In the genomic region with DNA sequence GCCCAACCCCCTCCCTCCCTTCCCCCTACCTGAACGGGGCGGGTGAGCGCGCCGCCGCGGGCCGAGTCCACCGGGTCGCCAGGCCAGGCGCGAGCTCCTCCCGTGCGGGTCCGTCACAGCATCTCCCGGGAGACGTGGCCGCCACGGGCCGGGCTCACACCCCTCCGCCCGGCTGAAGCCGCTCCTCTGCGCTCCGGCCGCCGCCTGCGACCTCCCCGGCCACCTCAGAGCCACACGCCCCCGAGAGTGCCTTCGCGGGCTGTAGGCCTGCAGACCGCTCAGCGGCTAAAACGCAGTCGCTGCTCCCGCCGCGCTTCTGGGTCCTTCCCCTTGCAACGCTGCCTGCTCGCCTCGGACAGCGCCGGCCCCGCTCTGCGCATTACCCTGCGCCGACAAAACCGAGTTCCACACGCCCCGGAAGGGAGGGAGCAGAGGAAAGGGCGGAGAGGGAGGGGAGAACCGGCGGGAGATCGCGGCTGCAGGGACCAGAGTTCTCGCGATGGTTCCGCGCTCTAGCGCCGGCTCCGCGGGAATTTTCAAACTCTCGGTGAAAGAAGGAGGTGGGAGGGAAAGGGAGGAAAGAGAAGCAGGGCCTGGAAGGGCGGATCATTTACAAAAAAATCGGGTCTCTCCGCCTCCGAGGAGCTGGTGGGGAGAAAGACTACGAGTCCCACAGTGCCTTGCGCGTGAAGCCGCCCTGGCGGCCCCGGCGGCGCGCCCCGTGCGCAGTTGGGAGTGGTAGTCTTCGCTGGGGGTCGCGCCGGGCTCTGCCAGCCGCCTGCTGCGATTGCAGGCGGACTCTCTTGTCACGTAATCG, we compare ENCODE assay signal across 1 cellular context.
TF ChIP-seq lines count a peak whose summit lies in the region.

TSS of gene AHCTF1 (minus strand) at position 400 of the 817 bp plus-strand sequence. CDS start 13,578 bp downstream, outside the sequence.

TF ChIP-seq in HepG2, 621 proteins besides CTCF, POLR2A, EP300 and RAD21 (continued from another document and continues in another):
- TF ChIP-seq, protein P1, sequence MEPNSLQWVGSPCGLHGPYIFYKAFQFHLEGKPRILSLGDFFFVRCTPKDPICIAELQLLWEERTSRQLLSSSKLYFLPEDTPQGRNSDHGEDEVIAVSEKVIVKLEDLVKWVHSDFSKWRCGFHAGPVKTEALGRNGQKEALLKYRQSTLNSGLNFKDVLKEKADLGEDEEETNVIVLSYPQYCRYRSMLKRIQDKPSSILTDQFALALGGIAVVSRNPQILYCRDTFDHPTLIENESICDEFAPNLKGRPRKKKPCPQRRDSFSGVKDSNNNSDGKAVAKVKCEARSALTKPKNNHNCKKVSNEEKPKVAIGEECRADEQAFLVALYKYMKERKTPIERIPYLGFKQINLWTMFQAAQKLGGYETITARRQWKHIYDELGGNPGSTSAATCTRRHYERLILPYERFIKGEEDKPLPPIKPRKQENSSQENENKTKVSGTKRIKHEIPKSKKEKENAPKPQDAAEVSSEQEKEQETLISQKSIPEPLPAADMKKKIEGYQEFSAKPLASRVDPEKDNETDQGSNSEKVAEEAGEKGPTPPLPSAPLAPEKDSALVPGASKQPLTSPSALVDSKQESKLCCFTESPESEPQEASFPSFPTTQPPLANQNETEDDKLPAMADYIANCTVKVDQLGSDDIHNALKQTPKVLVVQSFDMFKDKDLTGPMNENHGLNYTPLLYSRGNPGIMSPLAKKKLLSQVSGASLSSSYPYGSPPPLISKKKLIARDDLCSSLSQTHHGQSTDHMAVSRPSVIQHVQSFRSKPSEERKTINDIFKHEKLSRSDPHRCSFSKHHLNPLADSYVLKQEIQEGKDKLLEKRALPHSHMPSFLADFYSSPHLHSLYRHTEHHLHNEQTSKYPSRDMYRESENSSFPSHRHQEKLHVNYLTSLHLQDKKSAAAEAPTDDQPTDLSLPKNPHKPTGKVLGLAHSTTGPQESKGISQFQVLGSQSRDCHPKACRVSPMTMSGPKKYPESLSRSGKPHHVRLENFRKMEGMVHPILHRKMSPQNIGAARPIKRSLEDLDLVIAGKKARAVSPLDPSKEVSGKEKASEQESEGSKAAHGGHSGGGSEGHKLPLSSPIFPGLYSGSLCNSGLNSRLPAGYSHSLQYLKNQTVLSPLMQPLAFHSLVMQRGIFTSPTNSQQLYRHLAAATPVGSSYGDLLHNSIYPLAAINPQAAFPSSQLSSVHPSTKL (CRISPR knock-in tag; IDR thresholded peaks at IDR 0.05) = peak; percentile 58; the same call in 1 of the 2 replicates
- TF ChIP-seq ZNF563 (CRISPR knock-in tag; IDR thresholded peaks at IDR 0.05) (peak; percentile 71), SNRNP70 (IDR thresholded peaks at IDR 0.05; ENCODE audit: low read depth, low read length) (no peak), ZNF557 (CRISPR knock-in tag; IDR thresholded peaks at IDR 0.05) (0 out of 2 replicates have a peak, but pooled peaks have one; percentile 35), ZNF660 (CRISPR knock-in tag; IDR thresholded peaks at IDR 0.05; ENCODE audit: borderline replicate concordance, low read depth) (no peak), CHD4 (IDR thresholded peaks at IDR 0.05; ENCODE audit: borderline replicate concordance, low read length) (no peak), RXRA (CRISPR knock-in tag; IDR thresholded peaks at IDR 0.05) (0 out of 2 replicates have a peak, but pooled peaks have one; percentile 43), ZNF800 (CRISPR knock-in tag; IDR thresholded peaks at IDR 0.05) (no peak), CBX5 (CRISPR knock-in tag; IDR thresholded peaks at IDR 0.05; ENCODE audit: borderline replicate concordance) (peak; percentile 91; the same call in 1 of the 2 replicates), ZNF230 (CRISPR knock-in tag; IDR thresholded peaks at IDR 0.05) (no peak; the same call in 1 of the 2 replicates), SALL1 (CRISPR knock-in tag; IDR thresholded peaks at IDR 0.05) (peak; percentile 88), ZNF350 (CRISPR knock-in tag; IDR thresholded peaks at IDR 0.05; ENCODE audit: borderline replicate concordance, low read depth) (peak; percentile 83; the same call in 1 of the 2 replicates), NFATC3 (CRISPR knock-in tag; IDR thresholded peaks at IDR 0.05) (no peak; the same call in 1 of the 2 replicates), ZNF766 (CRISPR knock-in tag; IDR thresholded peaks at IDR 0.05; ENCODE audit: borderline replicate concordance) (no peak; the same call in 1 of the 2 replicates), RBFOX2 (IDR thresholded peaks at IDR 0.05; ENCODE audit: low read depth, low read length) (peak; percentile 96), ATM (IDR thresholded peaks at IDR 0.05; ENCODE audit: borderline replicate concordance) (no peak), ZNF274 (CRISPR knock-in tag; IDR thresholded peaks at IDR 0.05) (peak; percentile 87), FOXO4 (CRISPR knock-in tag; conservative IDR thresholded peaks at IDR 0.05) (peak; percentile 98), LRRFIP1 (CRISPR knock-in tag; conservative IDR thresholded peaks at IDR 0.05) (no peak), CENPBD1 (CRISPR knock-in tag; IDR thresholded peaks at IDR 0.05; ENCODE audit: borderline replicate concordance, low read depth) (no peak; the same call in 1 of the 2 replicates), SMAD3 (CRISPR knock-in tag; IDR thresholded peaks at IDR 0.05) (peak; percentile 52; the same call in 1 of the 2 replicates), CHCHD3 (CRISPR knock-in tag; IDR thresholded peaks at IDR 0.05) (no peak), TCF7 (IDR thresholded peaks at IDR 0.05; ENCODE audit: low read depth) (no peak), NFIC (IDR thresholded peaks at IDR 0.05; ENCODE audit: low read length) (no peak), REXO4 (CRISPR knock-in tag; IDR thresholded peaks at IDR 0.05; ENCODE audit: borderline replicate concordance) (no peak), NCOA5 (CRISPR knock-in tag; IDR thresholded peaks at IDR 0.05) (no peak), ZMYM2 (CRISPR knock-in tag; IDR thresholded peaks at IDR 0.05) (no peak), HNRNPUL1 (IDR thresholded peaks at IDR 0.05; ENCODE audit: low read depth, low read length) (0 out of 2 replicates have a peak, but pooled peaks have one; percentile 49), ZNF850 (CRISPR knock-in tag; conservative IDR thresholded peaks at IDR 0.05) (peak; percentile 76), LCORL (IDR thresholded peaks at IDR 0.05) (no peak), LCORL (CRISPR knock-in tag; IDR thresholded peaks at IDR 0.05) (peak; percentile 60; the same call in 1 of the 2 replicates), KAT8 (CRISPR knock-in tag; IDR thresholded peaks at IDR 0.05) (peak; percentile 77), ZFP36L1 (CRISPR knock-in tag; IDR thresholded peaks at IDR 0.05) (peak; percentile 90), PTBP1 (IDR thresholded peaks at IDR 0.05; ENCODE audit: low read depth, low read length, poor library complexity, severe bottlenecking) (no peak), NAIF1 (CRISPR knock-in tag; IDR thresholded peaks at IDR 0.05; ENCODE audit: borderline replicate concordance) (no peak; the same call in 1 of the 2 replicates), ZNF34 (CRISPR knock-in tag; IDR thresholded peaks at IDR 0.05; ENCODE audit: borderline replicate concordance) (no peak), RFX1 (IDR thresholded peaks at IDR 0.05) (no peak), ISX (CRISPR knock-in tag; conservative IDR thresholded peaks at IDR 0.05) (no peak), HNF4A (CRISPR knock-in tag; IDR thresholded peaks at IDR 0.05) (no peak; the same call in 1 of the 2 replicates), AHR (CRISPR knock-in tag; IDR thresholded peaks at IDR 0.05) (no peak), GLI4 (CRISPR knock-in tag; IDR thresholded peaks at IDR 0.05; ENCODE audit: borderline replicate concordance) (no peak), ZNF441 (CRISPR knock-in tag; IDR thresholded peaks at IDR 0.05; ENCODE audit: borderline replicate concordance) (peak; percentile 56; the same call in 1 of the 2 replicates)
- TF ChIP-seq, protein P2, sequence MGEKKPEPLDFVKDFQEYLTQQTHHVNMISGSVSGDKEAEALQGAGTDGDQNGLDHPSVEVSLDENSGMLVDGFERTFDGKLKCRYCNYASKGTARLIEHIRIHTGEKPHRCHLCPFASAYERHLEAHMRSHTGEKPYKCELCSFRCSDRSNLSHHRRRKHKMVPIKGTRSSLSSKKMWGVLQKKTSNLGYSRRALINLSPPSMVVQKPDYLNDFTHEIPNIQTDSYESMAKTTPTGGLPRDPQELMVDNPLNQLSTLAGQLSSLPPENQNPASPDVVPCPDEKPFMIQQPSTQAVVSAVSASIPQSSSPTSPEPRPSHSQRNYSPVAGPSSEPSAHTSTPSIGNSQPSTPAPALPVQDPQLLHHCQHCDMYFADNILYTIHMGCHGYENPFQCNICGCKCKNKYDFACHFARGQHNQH (CRISPR knock-in tag; IDR thresholded peaks at IDR 0.05) = peak; percentile 72; the same call in 1 of the 2 replicates
- TF ChIP-seq, protein P3, sequence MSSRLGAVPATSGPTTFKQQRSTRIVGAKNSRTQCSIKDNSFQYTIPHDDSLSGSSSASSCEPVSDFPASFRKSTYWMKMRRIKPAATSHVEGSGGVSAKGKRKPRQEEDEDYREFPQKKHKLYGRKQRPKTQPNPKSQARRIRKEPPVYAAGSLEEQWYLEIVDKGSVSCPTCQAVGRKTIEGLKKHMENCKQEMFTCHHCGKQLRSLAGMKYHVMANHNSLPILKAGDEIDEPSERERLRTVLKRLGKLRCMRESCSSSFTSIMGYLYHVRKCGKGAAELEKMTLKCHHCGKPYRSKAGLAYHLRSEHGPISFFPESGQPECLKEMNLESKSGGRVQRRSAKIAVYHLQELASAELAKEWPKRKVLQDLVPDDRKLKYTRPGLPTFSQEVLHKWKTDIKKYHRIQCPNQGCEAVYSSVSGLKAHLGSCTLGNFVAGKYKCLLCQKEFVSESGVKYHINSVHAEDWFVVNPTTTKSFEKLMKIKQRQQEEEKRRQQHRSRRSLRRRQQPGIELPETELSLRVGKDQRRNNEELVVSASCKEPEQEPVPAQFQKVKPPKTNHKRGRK (CRISPR knock-in tag; IDR thresholded peaks at IDR 0.05) = no peak
- TF ChIP-seq, protein P4, sequence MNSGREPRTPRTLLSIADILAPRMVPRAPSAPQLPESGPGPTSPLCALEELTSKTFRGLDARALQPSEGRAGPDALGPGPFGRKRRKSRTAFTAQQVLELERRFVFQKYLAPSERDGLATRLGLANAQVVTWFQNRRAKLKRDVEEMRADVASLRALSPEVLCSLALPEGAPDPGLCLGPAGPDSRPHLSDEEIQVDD (CRISPR knock-in tag; IDR thresholded peaks at IDR 0.05; ENCODE audit: borderline replicate concordance) = no peak
- TF ChIP-seq, protein P5, sequence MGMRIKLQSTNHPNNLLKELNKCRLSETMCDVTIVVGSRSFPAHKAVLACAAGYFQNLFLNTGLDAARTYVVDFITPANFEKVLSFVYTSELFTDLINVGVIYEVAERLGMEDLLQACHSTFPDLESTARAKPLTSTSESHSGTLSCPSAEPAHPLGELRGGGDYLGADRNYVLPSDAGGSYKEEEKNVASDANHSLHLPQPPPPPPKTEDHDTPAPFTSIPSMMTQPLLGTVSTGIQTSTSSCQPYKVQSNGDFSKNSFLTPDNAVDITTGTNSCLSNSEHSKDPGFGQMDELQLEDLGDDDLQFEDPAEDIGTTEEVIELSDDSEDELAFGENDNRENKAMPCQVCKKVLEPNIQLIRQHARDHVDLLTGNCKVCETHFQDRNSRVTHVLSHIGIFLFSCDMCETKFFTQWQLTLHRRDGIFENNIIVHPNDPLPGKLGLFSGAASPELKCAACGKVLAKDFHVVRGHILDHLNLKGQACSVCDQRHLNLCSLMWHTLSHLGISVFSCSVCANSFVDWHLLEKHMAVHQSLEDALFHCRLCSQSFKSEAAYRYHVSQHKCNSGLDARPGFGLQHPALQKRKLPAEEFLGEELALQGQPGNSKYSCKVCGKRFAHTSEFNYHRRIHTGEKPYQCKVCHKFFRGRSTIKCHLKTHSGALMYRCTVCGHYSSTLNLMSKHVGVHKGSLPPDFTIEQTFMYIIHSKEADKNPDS (CRISPR knock-in tag; IDR thresholded peaks at IDR 0.05) = peak; percentile 78; the same call in 1 of the 2 replicates
- TF ChIP-seq, protein P6, sequence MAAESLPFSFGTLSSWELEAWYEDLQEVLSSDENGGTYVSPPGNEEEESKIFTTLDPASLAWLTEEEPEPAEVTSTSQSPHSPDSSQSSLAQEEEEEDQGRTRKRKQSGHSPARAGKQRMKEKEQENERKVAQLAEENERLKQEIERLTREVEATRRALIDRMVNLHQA (CRISPR knock-in tag; IDR thresholded peaks at IDR 0.05) = no peak
